ENCODE assay signal across 11 cellular contexts in the genomic region with DNA sequence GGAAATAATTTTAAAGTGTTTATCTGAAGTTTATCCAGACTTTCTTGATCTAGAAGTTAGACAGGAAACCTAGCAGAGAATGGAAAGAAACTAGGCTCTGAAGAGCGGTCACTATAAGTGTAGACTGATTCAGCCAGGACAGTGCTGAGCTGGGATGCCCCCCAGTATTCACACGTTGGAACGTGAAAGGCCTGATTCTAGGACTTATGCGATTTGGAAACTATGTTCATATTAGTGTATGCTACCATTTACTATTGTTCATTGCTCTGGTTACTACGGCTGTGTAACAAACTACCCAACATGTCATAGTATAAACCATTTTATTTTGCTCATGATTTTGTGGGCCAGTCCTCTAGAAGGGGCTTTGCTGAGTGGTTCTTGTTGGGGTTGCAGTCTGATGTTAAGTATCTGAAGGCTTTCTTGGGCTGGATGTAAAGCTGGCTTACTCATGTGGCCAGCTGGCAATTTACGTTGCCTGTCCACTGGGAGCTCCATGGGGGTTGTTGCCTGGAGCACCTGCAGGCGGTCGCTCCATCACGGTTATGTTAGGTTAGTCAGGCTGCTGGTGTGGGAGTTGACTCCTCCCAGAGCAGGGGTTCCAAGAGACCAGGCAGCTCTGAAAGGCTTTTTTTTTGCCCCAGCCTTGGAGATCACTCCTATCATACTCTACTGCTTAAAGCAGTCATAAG.
DNase-seq lines count a peak whose midpoint lies in the region; ATAC-seq and TF ChIP-seq lines count a peak whose summit lies in the region.
"Had no signal": no experiment of that assay in that cellular context is flagged by ENCODE, and none has a peak within 500 bp of the region (broad histone marks: within the 10 kb centered on the region; RNA-seq: fewer than 3 reads in every experiment).

No MANE protein-coding gene starts in this region.

- 54 to 57% methylated on average over 9 of the region's 9 CpGs for WGBS in GM23248 (ENCODE audit: low coverage in 1 of 2, low lambda C conversion rate in 2 of 2, missing lambda C conversion rate in 2 of 2), 2 experiments
- WGBS in smooth muscle cell (ENCODE audit: low lambda C conversion rate) = 87% methylated on average over 9 of the region's 9 CpGs

- H3K9ac ChIP-seq in GM23248 = no peak overlapping the region
- H3K9ac ChIP-seq in smooth muscle cell (ENCODE audit: low read depth) = no peak overlapping the region

- no peak overlapping the region for H3K4me3 ChIP-seq in GM23248
- H3K4me3 ChIP-seq in coronary artery = peak overlapping the region; percentile 30
- no peak overlapping the region for H3K4me3 ChIP-seq in left lung
- H3K4me3 ChIP-seq in smooth muscle cell = no peak overlapping the region
- no peak overlapping the region for H3K4me3 ChIP-seq in foreskin fibroblast (ENCODE audit: low read depth in 1 of 2, low read length in 2 of 2)
- H3K4me3 ChIP-seq: SJCRH30 had no signal

- no peaks in the 10 kb centered on the region for H3K36me3 ChIP-seq in GM23248 (ENCODE audit: low read depth)
- no peaks in the 10 kb centered on the region for H3K36me3 ChIP-seq in left lung
- no peaks in the 10 kb centered on the region for H3K36me3 ChIP-seq in smooth muscle cell (ENCODE audit: low read depth)
- H3K36me3 ChIP-seq: SJCRH30 had no signal

- H3K27ac ChIP-seq in GM23248 (no peak overlapping the region), coronary artery (peak overlapping the region; percentile 77 to 89), left lung (peak overlapping the region; percentile 43 to 57), smooth muscle cell (ENCODE audit: low read depth) (peak overlapping the region; percentile 15)
- H3K27ac ChIP-seq: SJCRH30 had no signal

- no peaks in the 10 kb centered on the region for H3K9me2 ChIP-seq in GM23248 (ENCODE audit: insufficient read depth)

- TF ChIP-seq CTCF in coronary artery (IDR thresholded peaks at IDR 0.05) = no peak
- TF ChIP-seq CTCF in left lung (IDR thresholded peaks at IDR 0.05) = no peak
- TF ChIP-seq CTCF in smooth muscle cell (IDR thresholded peaks at IDR 0.05; ENCODE audit: borderline replicate concordance, insufficient read depth, poor library complexity, severe bottlenecking) = no peak
- no peak for TF ChIP-seq CTCF in foreskin fibroblast (IDR thresholded peaks at IDR 0.05; ENCODE audit: low read depth, low read length)

- in situ Hi-C loops in GM23248 (cut with MboI) = no loop called here

- H3K79me2 ChIP-seq in GM23248 (ENCODE audit: insufficient read depth) (no peaks in the 10 kb centered on the region), smooth muscle cell (ENCODE audit: low read depth) (no peaks in the 10 kb centered on the region)

- DNase-seq in GM23248 (peak; percentile 8), coronary artery (ENCODE audit: low spot score) (no peak), left lung (no peak), smooth muscle cell (lab: John Stamatoyannopoulos, UW; ENCODE audit: unreplicated experiment) (no peak), HUDEP-2 (lab: John Stamatoyannopoulos, UW; ENCODE audit: unreplicated experiment in 76 of 76) (no peak), foreskin fibroblast (no peak), D341Med (ENCODE audit: low spot score) (no peak)
- DNase-seq in stimulated activated naive CD4-positive, alpha-beta T cell treated with Interleukin-2 at 50 U/mL for 16 hours (lab: John Stamatoyannopoulos, UW) = no peak
- DNase-seq: retina; stimulated activated CD4-positive, alpha-beta T cell treated with anti-CD3 and anti-CD28 coated beads, Interleukin-4, amount 100 ng/mL, for 24 hours had no signal

- H4K20me1 ChIP-seq in GM23248 (ENCODE audit: insufficient read depth) = no peaks in the 10 kb centered on the region
- no peaks in the 10 kb centered on the region for H4K20me1 ChIP-seq in smooth muscle cell (ENCODE audit: low read depth)

- H3F3A ChIP-seq in GM23248 (ENCODE audit: insufficient read depth) = peaks cover 9% of the 10 kb centered on the region
- H3F3A ChIP-seq in smooth muscle cell (ENCODE audit: low read depth) = peaks cover 4% of the 10 kb centered on the region

- intact Hi-C loops in left lung (cut with DNase I) = no loop called here

- H3K27me3 ChIP-seq in GM23248 (replicated peaks; ENCODE audit: insufficient read depth) (no peaks in the 10 kb centered on the region), left lung (no peaks in the 10 kb centered on the region), smooth muscle cell (ENCODE audit: low read depth) (no peaks in the 10 kb centered on the region)
- H3K27me3 ChIP-seq: SJCRH30 had no signal

- H2AFZ ChIP-seq in GM23248 (peak overlapping the region; percentile 58), smooth muscle cell (ENCODE audit: low read depth) (peak overlapping the region; percentile 13)

- peak; percentile 68 for ATAC-seq in left lung

- H3K9me3 ChIP-seq in GM23248 (ENCODE audit: low read depth) (no peaks in the 10 kb centered on the region), left lung (no peaks in the 10 kb centered on the region), smooth muscle cell (replicated peaks; ENCODE audit: low read depth) (no peaks in the 10 kb centered on the region)
- H3K9me3 ChIP-seq: SJCRH30 had no signal

- peak overlapping the region; percentile 23 for H3K4me2 ChIP-seq in GM23248 (ENCODE audit: unreplicated experiment)
- peak overlapping the region; percentile 64 for H3K4me2 ChIP-seq in smooth muscle cell

- H3K4me1 ChIP-seq in GM23248 (ENCODE audit: insufficient read depth) = peaks cover 9% of the 10 kb centered on the region
- H3K4me1 ChIP-seq in left lung = peaks cover 0 to 5% of the 10 kb centered on the region in 2 donors
- H3K4me1 ChIP-seq in smooth muscle cell (ENCODE audit: low read depth) = peaks cover 6% of the 10 kb centered on the region
